1 cellular context compared by ENCODE assay signal in genomic region chr16:69384974-69385373, GRCh38.
TF ChIP-seq lines count a peak whose summit lies in the region.

No MANE protein-coding gene starts in this region.

TF ChIP-seq in GM23338, 12 proteins besides CTCF, POLR2A, EP300 and RAD21 (continued from another document):
- no peak for TF ChIP-seq ZNF462 (CRISPR knock-in tag; IDR thresholded peaks at IDR 0.05)
- no peak for TF ChIP-seq STAT1 (IDR thresholded peaks at IDR 0.05; ENCODE audit: unreplicated experiment)
